Comparison of ENCODE assay signal across 8 cellular contexts in genomic region chr10:79070611-79071534, GRCh38. TPM values are rescaled to one million over a fixed set of nuclear protein-coding genes. Genes with fewer than 3 reads are reported as not detected.
A peak's percentile ranks its signal among the peaks of the same experiment; 100 is the strongest.
DNase-seq lines count a peak whose midpoint lies in the region; ATAC-seq, FAIRE-seq and TF ChIP-seq lines count a peak whose summit lies in the region.

No MANE protein-coding gene starts in this region.

- ATAC-seq in HG03196 (IDR thresholded peaks at IDR 0.05; ENCODE audit: unreplicated experiment): no peak

- no peaks in the 10 kb centered on the region for H3K27me3 ChIP-seq in mammary epithelial cell (ENCODE audit: insufficient read depth, low read length)
- H3K27me3 ChIP-seq in iPS-20b (ENCODE audit: insufficient read depth, low read length): peaks cover 20% of the 10 kb centered on the region; the same call in 1 of the 2 replicates

- H3K36me3 ChIP-seq in mammary epithelial cell (ENCODE audit: insufficient read depth, low read length) (no peaks in the 10 kb centered on the region), iPS-20b (ENCODE audit: insufficient read depth, low read depth, low read length) (no peaks in the 10 kb centered on the region)

- peak in 1 of 2 donors; percentile 5 for TF ChIP-seq CTCF in mammary epithelial cell (conservative IDR thresholded peaks at IDR 0.05 in 1 of 2, IDR thresholded peaks at IDR 0.05 in 1 of 2; ENCODE audit: extremely low read depth in 1 of 2, insufficient read depth in 1 of 2, low read depth in 1 of 2, low read length in 2 of 2)
- TF ChIP-seq CTCF in retinal pigment epithelial cell (conservative IDR thresholded peaks at IDR 0.05; ENCODE audit: low read depth, low read length): no peak

- H4K20me1 ChIP-seq in mammary epithelial cell (ENCODE audit: insufficient read depth, low read length): no peaks in the 10 kb centered on the region

- dilution Hi-C loops in mammary epithelial cell (cut with HindIII; ENCODE audit: low sequenced_read_pairs): loop anchor here (5.0 to 10.0 kb wide), 2 partner anchors 41 to 274 kb away; partner anchors contain the start of gene PPIF

- no peaks in the 10 kb centered on the region for H3K9me3 ChIP-seq in mammary epithelial cell (replicated peaks; ENCODE audit: insufficient read depth, low read length)
- H3K9me3 ChIP-seq in iPS-20b (ENCODE audit: insufficient read depth, low read depth, low read length): no peaks in the 10 kb centered on the region

- H3K4me1 ChIP-seq in mammary epithelial cell (ENCODE audit: insufficient read depth, low read length): peaks cover 50% of the 10 kb centered on the region
- H3K4me1 ChIP-seq in iPS-20b (ENCODE audit: insufficient read depth, low read length): peaks cover 36% of the 10 kb centered on the region

- in situ Hi-C loops in mammary epithelial cell (cut with MboI; ENCODE audit: low sequenced_read_pairs in 2 of 2): loop anchor here in 1 of 2 donors (25.0 kb wide), 1 partner anchor 409 kb away; no protein-coding TSS in a partner anchor

- peak overlapping the region; percentile 72 for H2AFZ ChIP-seq in mammary epithelial cell (ENCODE audit: low read depth, low read length)

- 3% methylated on average over 23 of the region's 42 CpGs for WGBS in mammary epithelial cell (ENCODE audit: low coverage, missing lambda C conversion rate)

- H3K9ac ChIP-seq in mammary epithelial cell (ENCODE audit: insufficient read depth, low read length): peak overlapping the region; percentile 65
- peak overlapping the region; percentile 82; the same call in 1 of the 2 replicates for H3K9ac ChIP-seq in iPS-20b (ENCODE audit: low read depth, low read length)

- H3K4me2 ChIP-seq in mammary epithelial cell (ENCODE audit: insufficient read depth, low read depth, low read length): peak overlapping the region; percentile 93

- FAIRE-seq in RCC 7860 (lab: Jason Lieb, UNC): no peak

- peak overlapping the region; percentile 62 to 84 (median 70) for H3K4me3 ChIP-seq in mammary epithelial cell (replicated peaks in 1 of 3; ENCODE audit: insufficient read depth in 1 of 3, low read depth in 2 of 3, low read length in 3 of 3)
- H3K4me3 ChIP-seq in iPS-20b (ENCODE audit: low read length): peak overlapping the region; percentile 96
- H3K4me3 ChIP-seq in retinal pigment epithelial cell (ENCODE audit: low read length): peak overlapping the region; percentile 92

- no TSS peak for BruUV-seq in mammary epithelial cell (replicated peaks; lab: Mats Ljungman, UMichigan)

- DNase-seq in C1 segment of cervical spinal cord (lab: John Stamatoyannopoulos, UW): peak; percentile 51 to 97 (median 90)
- DNase-seq in HK-2 (ENCODE audit: unreplicated experiment): peak; percentile 80
- DNase-seq in RCC 7860 (ENCODE audit: low spot score): peak; percentile 55
- peak; percentile 92 for DNase-seq in mammary epithelial cell
- DNase-seq in retinal pigment epithelial cell (ENCODE audit: low read depth): peak; percentile 81
- DNase-seq in stimulated activated naive CD4-positive, alpha-beta T cell treated with Interleukin-2 at 50 U/mL for 16 hours (lab: John Stamatoyannopoulos, UW): no peak

- intact Hi-C loops in mammary epithelial cell (cut with micrococcal nuclease): loop anchor here (1.0 to 5.0 kb wide), 6 partner anchors 10 to 144 kb away; no protein-coding TSS in a partner anchor

- peaks cover 68% of the 10 kb centered on the region for H3K79me2 ChIP-seq in mammary epithelial cell (ENCODE audit: insufficient read depth, low read length)

- peak overlapping the region; percentile 63 for H3K27ac ChIP-seq in mammary epithelial cell (ENCODE audit: insufficient read depth, low read depth, low read length)
- no peak overlapping the region for H3K27ac ChIP-seq in iPS-20b (ENCODE audit: low read length)

- CTCF ChIA-PET in mammary epithelial cell (lab: Charles Lee; ENCODE audit: low non-redundant PET): interaction anchor here (0.6 to 0.8 kb wide), 3 partner anchors 80 to 1024 kb away, joined by 3 to 16 read pairs (median 4); no protein-coding TSS in a partner anchor

RNA-seq across cellular contexts. Expression of gene ZMIZ1, which starts 2.1 kb away (rescaled TPM):
- total RNA-seq in mammary epithelial cell: 10 to 100 TPM; 22.3 to 25.0 TPM
- 5.9 TPM for polyA plus RNA-seq in mammary epithelial cell
- polyA minus RNA-seq in mammary epithelial cell: 16.3 TPM
